ENCODE assay signal across 1 cellular context in genomic region chr7:149875396-149875795, GRCh38.
TF ChIP-seq lines count a peak whose summit lies in the region.

No MANE protein-coding gene starts in this region.

TF ChIP-seq in H1, 55 proteins besides CTCF, POLR2A, EP300 and RAD21:
- no peak for TF ChIP-seq JUND (IDR thresholded peaks at IDR 0.05; ENCODE audit: low read length)
- no peak for TF ChIP-seq GABPA (IDR thresholded peaks at IDR 0.05; ENCODE audit: borderline replicate concordance, insufficient read depth, low read length)
- no peak for TF ChIP-seq CHD2 (IDR thresholded peaks at IDR 0.05; ENCODE audit: low read length)
- no peak for TF ChIP-seq CHD1 (IDR thresholded peaks at IDR 0.05; ENCODE audit: low read depth, low read length)
- no peak for TF ChIP-seq BRCA1 (IDR thresholded peaks at IDR 0.05; ENCODE audit: low read depth, low read length)
- no peak for TF ChIP-seq KDM4A (IDR thresholded peaks at IDR 0.05; ENCODE audit: low read depth, low read length, severe bottlenecking)
- TF ChIP-seq MAFK (IDR thresholded peaks at IDR 0.05; ENCODE audit: low read depth, low read length) = no peak
- no peak for TF ChIP-seq SAP30 (IDR thresholded peaks at IDR 0.05; ENCODE audit: insufficient read depth, insufficient replicate concordance, low read length)
- TF ChIP-seq JUN (IDR thresholded peaks at IDR 0.05; ENCODE audit: low read depth, low read length) = no peak
